ENCODE assay signal across 1 cellular context in the genomic region with DNA sequence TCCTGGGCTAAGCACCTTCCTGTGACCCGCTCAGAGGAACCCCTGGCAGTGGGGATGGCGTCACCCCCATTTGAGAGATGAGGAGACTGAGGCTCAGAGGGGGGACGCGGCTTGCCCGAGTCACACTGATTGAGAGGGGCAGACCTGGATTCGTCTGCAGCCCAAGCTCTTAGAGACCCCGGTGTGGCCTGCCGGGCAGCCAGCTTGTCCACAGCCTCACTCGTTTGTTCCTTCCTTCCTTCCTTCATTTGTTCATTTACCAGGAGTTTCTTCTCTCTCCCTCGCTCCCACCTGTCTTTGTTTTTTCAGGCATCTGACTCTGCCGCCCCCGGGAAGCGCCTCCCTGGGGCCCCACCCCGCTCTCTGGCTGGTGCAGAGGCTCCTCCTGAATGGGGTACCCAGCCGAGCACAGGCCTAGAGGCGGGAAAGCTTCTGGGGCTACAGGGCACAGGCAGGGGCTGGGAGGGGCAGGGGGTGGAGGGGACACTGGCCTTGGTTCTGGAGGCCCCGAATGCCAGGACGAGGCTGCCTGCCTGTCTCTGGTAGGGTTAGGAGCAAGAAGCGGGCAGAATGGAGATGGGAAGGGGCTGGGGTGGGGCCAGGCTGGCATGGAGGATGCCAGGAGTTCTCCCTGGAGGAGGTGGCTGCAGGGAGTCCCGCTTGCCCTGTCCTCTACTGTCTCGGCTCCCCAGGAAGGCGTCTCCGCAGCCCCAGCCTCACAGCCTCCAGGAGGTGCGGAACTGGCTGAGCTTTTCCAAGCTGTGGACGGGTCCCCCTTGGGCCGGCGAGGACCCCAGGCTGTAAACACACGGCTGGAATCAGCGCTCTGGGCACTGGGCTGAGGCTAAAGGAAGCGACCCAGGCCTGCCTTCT.
TF ChIP-seq lines count a peak whose summit lies in the region.

No MANE protein-coding gene starts in this region.

TF ChIP-seq in H1, 55 proteins besides CTCF, POLR2A, EP300 and RAD21 (continued from another document):
- no peak for TF ChIP-seq SIRT6 (IDR thresholded peaks at IDR 0.05; ENCODE audit: low read length)
